7 cellular contexts compared by ENCODE assay signal in the genomic region with DNA sequence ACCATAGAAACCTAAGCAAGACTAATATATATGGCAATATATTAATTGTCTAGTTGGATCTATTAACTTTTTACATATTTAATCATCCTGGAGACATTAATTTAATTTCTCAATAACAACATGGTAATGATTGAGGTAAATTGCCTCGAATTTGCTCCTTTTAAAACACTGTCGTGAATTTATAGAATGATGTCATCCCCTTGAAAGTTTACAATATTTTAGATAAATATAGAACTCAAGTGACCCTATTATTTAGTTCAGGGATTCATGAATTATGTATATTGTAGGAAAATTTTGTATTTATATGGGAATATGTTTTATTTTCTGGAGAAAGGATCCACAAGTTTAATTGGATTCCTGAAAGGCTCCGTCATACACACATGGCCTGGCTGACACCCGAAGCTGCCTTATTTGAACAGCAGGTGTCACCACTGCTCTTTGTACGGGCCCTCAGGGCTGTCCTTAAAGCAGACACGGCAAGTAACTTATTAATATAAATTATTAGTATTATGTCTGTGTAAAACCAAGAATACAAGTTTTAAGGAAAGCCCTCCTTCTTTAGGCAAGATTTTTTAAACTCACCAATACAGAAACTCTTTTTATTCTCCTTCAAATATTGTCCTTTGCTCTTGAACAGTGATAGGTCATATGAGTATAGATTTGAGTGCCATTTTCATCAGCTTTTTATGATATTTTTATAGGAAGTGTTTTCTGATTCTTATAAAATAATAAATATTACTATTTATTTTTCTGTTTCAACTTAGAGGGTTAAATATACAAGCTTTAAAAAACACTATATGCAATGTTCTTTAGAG. TPM values are rescaled to one million over a fixed set of nuclear protein-coding genes. Genes with fewer than 3 reads are reported as not detected.
DNase-seq lines count a peak whose midpoint lies in the region; ATAC-seq, FAIRE-seq and TF ChIP-seq lines count a peak whose summit lies in the region.

No MANE protein-coding gene starts in this region.

- ATAC-seq in HG02798 (IDR thresholded peaks at IDR 0.05; ENCODE audit: poor library complexity, unreplicated experiment) = peak; percentile 61

- H4K20me1 ChIP-seq in astrocyte (ENCODE audit: insufficient read depth, low read length) (peaks cover 20% of the 10 kb centered on the region), hepatocyte (ENCODE audit: insufficient read depth, poor library complexity, severe bottlenecking) (peaks cover 12% of the 10 kb centered on the region), smooth muscle cell (ENCODE audit: low read depth) (peaks cover 11% of the 10 kb centered on the region)

- peaks cover 12% of the 10 kb centered on the region for H3K4me1 ChIP-seq in astrocyte (ENCODE audit: insufficient read depth, low read length)
- peaks cover 15% of the 10 kb centered on the region for H3K4me1 ChIP-seq in hepatocyte (ENCODE audit: insufficient read depth)
- H3K4me1 ChIP-seq in smooth muscle cell (ENCODE audit: low read depth) = peaks cover 9% of the 10 kb centered on the region

- H3K4me3 ChIP-seq in astrocyte (ENCODE audit: insufficient read depth, low read depth, low read length) = no peak overlapping the region
- no peak overlapping the region for H3K4me3 ChIP-seq in hepatocyte
- H3K4me3 ChIP-seq in smooth muscle cell = no peak overlapping the region

- H3K4me2 ChIP-seq in astrocyte (ENCODE audit: low read length) = no peak overlapping the region
- no peak overlapping the region for H3K4me2 ChIP-seq in hepatocyte
- no peak overlapping the region for H3K4me2 ChIP-seq in smooth muscle cell

- no peaks in the 10 kb centered on the region for H3K36me3 Mint-ChIP-seq in astrocyte (ENCODE audit: low read depth, unreplicated experiment)

- H3K9me3 ChIP-seq in astrocyte (ENCODE audit: insufficient read depth, low read depth, low read length) (no peaks in the 10 kb centered on the region), hepatocyte (ENCODE audit: low read depth) (no peaks in the 10 kb centered on the region), smooth muscle cell (replicated peaks; ENCODE audit: low read depth) (no peaks in the 10 kb centered on the region)

- H3K9me3 Mint-ChIP-seq in astrocyte (ENCODE audit: unreplicated experiment) = no peaks in the 10 kb centered on the region

- no peaks in the 10 kb centered on the region for H3K9me2 ChIP-seq in hepatocyte (replicated peaks; ENCODE audit: insufficient read depth)

- no peak overlapping the region for H2AFZ ChIP-seq in astrocyte (ENCODE audit: low read depth, low read length)
- H2AFZ ChIP-seq in hepatocyte = no peak overlapping the region
- peak overlapping the region; percentile 61 for H2AFZ ChIP-seq in smooth muscle cell (ENCODE audit: low read depth)

- no peak overlapping the region for H3K27ac Mint-ChIP-seq in astrocyte (ENCODE audit: unreplicated experiment)

- in situ Hi-C loops in GM13977 (cut with MboI; ENCODE audit: low pct_unique_long_range_greater_than_20kb, low sequenced_read_pairs, unreplicated experiment) = loop anchor here (10.0 kb wide), 2 partner anchors 63 to 823 kb away; partner anchors contain the start of genes FGG and MAP9

- H3F3A ChIP-seq in smooth muscle cell (ENCODE audit: low read depth) = no peaks in the 10 kb centered on the region

- H3K4me3 Mint-ChIP-seq in astrocyte (ENCODE audit: unreplicated experiment) = no peak overlapping the region

- no peak overlapping the region for H3K9ac ChIP-seq in astrocyte (ENCODE audit: low read length)
- no peak overlapping the region for H3K9ac ChIP-seq in smooth muscle cell (ENCODE audit: low read depth)

- peaks cover 6% of the 10 kb centered on the region for H3K4me1 Mint-ChIP-seq in astrocyte (ENCODE audit: low read depth, unreplicated experiment)

- H3K27ac ChIP-seq in astrocyte (ENCODE audit: low read depth, low read length) (no peak overlapping the region), hepatocyte (no peak overlapping the region), smooth muscle cell (ENCODE audit: low read depth) (no peak overlapping the region)

- 28% methylated on average over 6 of the region's 6 CpGs for WGBS in hepatocyte (ENCODE audit: low lambda C conversion rate, missing lambda C conversion rate)
- 34% methylated on average over 6 of the region's 6 CpGs for WGBS in smooth muscle cell (ENCODE audit: low lambda C conversion rate)

- DNase-seq in GM13977 (ENCODE audit: low spot score) (peak; percentile 40), NCI-H1417 (lab: John Stamatoyannopoulos, UW) (peak; percentile 16 to 87 (median 59)), T-helper 22 cell (ENCODE audit: low read depth) (peak; percentile 45), astrocyte (ENCODE audit: low read depth) (peak; percentile 62), hepatocyte (ENCODE audit: low spot score) (peak; percentile 86), smooth muscle cell (lab: John Stamatoyannopoulos, UW; ENCODE audit: unreplicated experiment) (peak; percentile 3)

- H3K79me2 ChIP-seq in astrocyte (ENCODE audit: insufficient read depth, low read length) = peaks cover 27% of the 10 kb centered on the region
- H3K79me2 ChIP-seq in hepatocyte = peaks cover 30% of the 10 kb centered on the region
- peaks cover 28% of the 10 kb centered on the region for H3K79me2 ChIP-seq in smooth muscle cell (ENCODE audit: low read depth)

- TF ChIP-seq CTCF in GM13977 (IDR thresholded peaks at IDR 0.05; ENCODE audit: extremely low read depth, insufficient read depth, missing control alignments) = peak; percentile 76
- TF ChIP-seq CTCF in astrocyte (IDR thresholded peaks at IDR 0.05; ENCODE audit: insufficient read depth, low read depth, low read length) = peak; percentile 83
- TF ChIP-seq CTCF in hepatocyte (IDR thresholded peaks at IDR 0.05; ENCODE audit: poor library complexity) = peak; percentile 92
- TF ChIP-seq CTCF in smooth muscle cell (IDR thresholded peaks at IDR 0.05; ENCODE audit: borderline replicate concordance, insufficient read depth, poor library complexity, severe bottlenecking) = peak; percentile 83

- H3K27me3 ChIP-seq in astrocyte (ENCODE audit: insufficient read depth, low read length) (no peaks in the 10 kb centered on the region), hepatocyte (no peaks in the 10 kb centered on the region), smooth muscle cell (ENCODE audit: low read depth) (no peaks in the 10 kb centered on the region)

- no peak for FAIRE-seq in astrocyte (lab: Jason Lieb, UNC)

- H3K36me3 ChIP-seq in astrocyte (ENCODE audit: insufficient read depth, low read length) (no peaks in the 10 kb centered on the region), hepatocyte (replicated peaks; ENCODE audit: insufficient read depth, low read depth) (no peaks in the 10 kb centered on the region), smooth muscle cell (ENCODE audit: low read depth) (peaks cover 7% of the 10 kb centered on the region)

- H3K27me3 Mint-ChIP-seq in astrocyte (ENCODE audit: low read depth, unreplicated experiment) = no peaks in the 10 kb centered on the region

RNA-seq across cellular contexts. Expression of gene PLRG1, which starts 1.9 kb away (rescaled TPM):
- total RNA-seq in astrocyte = 77.4 and 81.3 TPM in 2 replicates
- 63.9 and 67.3 TPM in 2 replicates for total RNA-seq in hepatocyte
- 54.4 and 60.0 TPM in 2 replicates for polyA plus RNA-seq in hepatocyte
- total RNA-seq in smooth muscle cell = 88.1 and 138 TPM in 2 replicates
- 66.2 and 66.4 TPM in 2 replicates for polyA plus RNA-seq in smooth muscle cell

RNA-seq across cellular contexts. Expression of gene FGB, which starts 10.7 kb away (rescaled TPM):
- total RNA-seq in astrocyte (2.8 and 3.0 TPM in 2 replicates), hepatocyte (1,901 and 1,953 TPM in 2 replicates), smooth muscle cell (not detected in 2 replicates)
- polyA plus RNA-seq in hepatocyte (1,888 and 2,096 TPM in 2 replicates), smooth muscle cell (1.1 and 1.3 TPM in 2 replicates)

RNA-seq across cellular contexts. Expression of gene FGA, which starts 38.5 kb away (rescaled TPM):
- total RNA-seq in astrocyte = not detected in 2 replicates
- total RNA-seq in hepatocyte = 1,189 and 1,239 TPM in 2 replicates
- 446 and 579 TPM in 2 replicates for polyA plus RNA-seq in hepatocyte
- 0.04 TPM in 1 of 2 replicates, not detected in the other for total RNA-seq in smooth muscle cell
- polyA plus RNA-seq in smooth muscle cell = 0.21 and 0.41 TPM in 2 replicates

Comparison
In these comparisons a context has a peak if more than half of its experiments do, and no peak if none do; other contexts are left out.
1. DNase-seq: peak in every context shown above with its lines; median percentile 86 in hepatocyte; 62 in astrocyte; 59 in NCI-H1417; 45 in T-helper 22 cell; 40 in GM13977; 3 in smooth muscle cell.
2. RNA of gene FGB, which starts 10.7 kb away (total RNA-seq): 1,901 to 1,953 TPM in hepatocyte; 2.8 to 3.0 TPM in astrocyte and not detected in smooth muscle cell; every median in the first group is over 100 times any median in the second.
3. RNA of gene FGA, which starts 38.5 kb away (total RNA-seq): 1,189 to 1,239 TPM in hepatocyte; 0.04 TPM in smooth muscle cell and not detected in astrocyte; every median in the first group is over 1,000 times any median in the second.
4. Peak in every context shown above with its lines, with median percentiles within 50 percentile points of each other: CTCF ChIP-seq.